ENCODE assay signal across 9 cellular contexts in genomic region chrX:49910344-49910743, GRCh38. TPM values are rescaled to one million over a fixed set of nuclear protein-coding genes. Genes with fewer than 3 reads are reported as not detected.
DNase-seq lines count a peak whose midpoint lies in the region; ATAC-seq and TF ChIP-seq lines count a peak whose summit lies in the region.
"Had no signal": no experiment of that assay in that cellular context is flagged by ENCODE, and none has a peak within 500 bp of the region (broad histone marks: within the 10 kb centered on the region; RNA-seq: fewer than 3 reads in every experiment).

No MANE protein-coding gene starts in this region.

- H3K27ac ChIP-seq in uterus, result no peak overlapping the region
- H3K27ac ChIP-seq: pancreas had no signal

- DNase-seq in DMS53 (lab: John Stamatoyannopoulos, UW), result peak; percentile 88
- DNase-seq in NCI-H1417 (lab: John Stamatoyannopoulos, UW), result peak; percentile 67 to 93 (median 71)
- peak; percentile 37 for DNase-seq in activated CD8-positive, alpha-beta T cell treated with anti-CD3 and anti-CD28 coated beads for 36 hours
- DNase-seq in uterus, result no peak
- DNase-seq in activated T-cell treated with anti-CD3 and anti-CD28 coated beads, Interleukin-2, amount 50 U/mL, for 4 hours, result no peak
- no peak for DNase-seq in NCI-H1694 (lab: John Stamatoyannopoulos, UW)
- DNase-seq: pancreas had no signal

- CTCF ChIA-PET in activated CD8-positive, alpha-beta T cell treated with anti-CD3 and anti-CD28 coated beads for 36 hours (lab: Charles Lee), result interaction anchor here (3.5 kb wide), 1 partner anchor 9 kb away, joined by 16 read pairs; no protein-coding TSS in a partner anchor

- H3K4me3 ChIP-seq in uterus, result no peak overlapping the region
- H3K4me3 ChIP-seq: pancreas had no signal

- H3K4me3 Mint-ChIP-seq in activated CD8-positive, alpha-beta T cell treated with anti-CD3 and anti-CD28 coated beads for 36 hours, result no peak overlapping the region
- no peak overlapping the region for H3K4me3 Mint-ChIP-seq in activated T-cell treated with anti-CD3 and anti-CD28 coated beads, Interleukin-2, amount 50 U/mL, for 4 hours

- TF ChIP-seq POLR2A in uterus (IDR thresholded peaks at IDR 0.05), result no peak

- intact Hi-C loops in activated CD8-positive, alpha-beta T cell treated with anti-CD3 and anti-CD28 coated beads for 36 hours (cut with micrococcal nuclease), result no loop called here
- intact Hi-C loops in uterus (cut with DNase I; ENCODE audit: low total_unique reads), result no loop called here

- H3K27me3 Mint-ChIP-seq in activated CD8-positive, alpha-beta T cell treated with anti-CD3 and anti-CD28 coated beads for 36 hours, result no peaks in the 10 kb centered on the region
- H3K27me3 Mint-ChIP-seq in activated T-cell treated with anti-CD3 and anti-CD28 coated beads, Interleukin-2, amount 50 U/mL, for 4 hours (ENCODE audit: low read depth), result no peaks in the 10 kb centered on the region

- no peaks in the 10 kb centered on the region for H3K36me3 ChIP-seq in uterus
- H3K36me3 ChIP-seq: pancreas had no signal

- peak overlapping the region; percentile 14 for H3K27ac Mint-ChIP-seq in activated CD8-positive, alpha-beta T cell treated with anti-CD3 and anti-CD28 coated beads for 36 hours

- no peak for TF ChIP-seq CTCF in activated CD8-positive, alpha-beta T cell treated with anti-CD3 and anti-CD28 coated beads for 36 hours (IDR thresholded peaks at IDR 0.05)
- TF ChIP-seq CTCF in uterus (IDR thresholded peaks at IDR 0.05), result no peak

- peaks cover 16% of the 10 kb centered on the region for H3K4me1 Mint-ChIP-seq in activated CD8-positive, alpha-beta T cell treated with anti-CD3 and anti-CD28 coated beads for 36 hours (ENCODE audit: low read depth)
- peaks cover 16% of the 10 kb centered on the region for H3K4me1 Mint-ChIP-seq in activated T-cell treated with anti-CD3 and anti-CD28 coated beads, Interleukin-2, amount 50 U/mL, for 4 hours (ENCODE audit: low read depth)

- H3K9me3 ChIP-seq in uterus, result no peaks in the 10 kb centered on the region
- H3K9me3 ChIP-seq: pancreas had no signal

- peak; percentile 66 for ATAC-seq in GM21447 (IDR thresholded peaks at IDR 0.05; ENCODE audit: unreplicated experiment)
- ATAC-seq in activated CD8-positive, alpha-beta T cell treated with anti-CD3 and anti-CD28 coated beads for 36 hours, result peak; percentile 56
- no peak for ATAC-seq in GM19035 (IDR thresholded peaks at IDR 0.05; ENCODE audit: unreplicated experiment)
- no peak for ATAC-seq in activated T-cell treated with anti-CD3 and anti-CD28 coated beads, Interleukin-2, amount 50 U/mL, for 4 hours

- no peaks in the 10 kb centered on the region for H3K9me3 Mint-ChIP-seq in activated CD8-positive, alpha-beta T cell treated with anti-CD3 and anti-CD28 coated beads for 36 hours
- H3K9me3 Mint-ChIP-seq in activated T-cell treated with anti-CD3 and anti-CD28 coated beads, Interleukin-2, amount 50 U/mL, for 4 hours, result no peaks in the 10 kb centered on the region

- H3K27me3 ChIP-seq in uterus, result peaks cover 0 to 4% of the 10 kb centered on the region in 2 donors
- H3K27me3 ChIP-seq: pancreas had no signal

- H3K4me1 ChIP-seq in uterus, result no peaks in the 10 kb centered on the region
- H3K4me1 ChIP-seq: pancreas had no signal

- POLR2A ChIA-PET in activated CD8-positive, alpha-beta T cell treated with anti-CD3 and anti-CD28 coated beads for 36 hours (lab: Charles Lee), result no interaction called here

- H3K36me3 Mint-ChIP-seq in activated CD8-positive, alpha-beta T cell treated with anti-CD3 and anti-CD28 coated beads for 36 hours (ENCODE audit: low read depth), result no peaks in the 10 kb centered on the region
- no peaks in the 10 kb centered on the region for H3K36me3 Mint-ChIP-seq in activated T-cell treated with anti-CD3 and anti-CD28 coated beads, Interleukin-2, amount 50 U/mL, for 4 hours (ENCODE audit: insufficient read depth)

RNA-seq across cellular contexts. Expression of gene CLCN5, which starts 12.1 kb away (rescaled TPM):
- 1 to 10 TPM; 1.7 TPM for total RNA-seq in activated CD8-positive, alpha-beta T cell treated with anti-CD3 and anti-CD28 coated beads for 36 hours
- 10 to 100 TPM in 2 of 4 donors, 1 to 10 TPM in 2; 6.4 to 81.2 (median 11.0) TPM for total RNA-seq in uterus
- total RNA-seq in activated T-cell treated with anti-CD3 and anti-CD28 coated beads, Interleukin-2, amount 50 U/mL, for 4 hours, result 1 to 10 TPM; 3.0 to 4.4 (median 3.2) TPM

RNA-seq across cellular contexts. Expression of gene USP27X, which starts 31.1 kb away (rescaled TPM):
- total RNA-seq in activated CD8-positive, alpha-beta T cell treated with anti-CD3 and anti-CD28 coated beads for 36 hours, result 1 to 10 TPM; 1.0 to 1.3 TPM
- 10 to 100 TPM in 1 of 4 donors, 1 to 10 TPM in 2, under 1 TPM in 1; 0.59 to 15.6 (median 4.1) TPM for total RNA-seq in uterus
- 1 to 10 TPM; 1.1 to 1.6 (median 1.1) TPM for total RNA-seq in activated T-cell treated with anti-CD3 and anti-CD28 coated beads, Interleukin-2, amount 50 U/mL, for 4 hours

Comparison
In these comparisons a context has a peak if more than half of its experiments do, and no peak if none do; other contexts are left out.
1. DNase-seq: peak in DMS53 (single experiment), NCI-H1417 (3 of 3) and activated CD8-positive, alpha-beta T cell treated with anti-CD3 and anti-CD28 coated beads for 36 hours (single experiment); none in uterus (0 of 2), activated T-cell treated with anti-CD3 and anti-CD28 coated beads, Interleukin-2, amount 50 U/mL, for 4 hours (single experiment) and NCI-H1694 (single experiment).
2. ATAC-seq: peak in GM21447 (single experiment) and activated CD8-positive, alpha-beta T cell treated with anti-CD3 and anti-CD28 coated beads for 36 hours (single experiment); none in GM19035 (single experiment) and activated T-cell treated with anti-CD3 and anti-CD28 coated beads, Interleukin-2, amount 50 U/mL, for 4 hours (0 of 2).